In the genomic region with DNA sequence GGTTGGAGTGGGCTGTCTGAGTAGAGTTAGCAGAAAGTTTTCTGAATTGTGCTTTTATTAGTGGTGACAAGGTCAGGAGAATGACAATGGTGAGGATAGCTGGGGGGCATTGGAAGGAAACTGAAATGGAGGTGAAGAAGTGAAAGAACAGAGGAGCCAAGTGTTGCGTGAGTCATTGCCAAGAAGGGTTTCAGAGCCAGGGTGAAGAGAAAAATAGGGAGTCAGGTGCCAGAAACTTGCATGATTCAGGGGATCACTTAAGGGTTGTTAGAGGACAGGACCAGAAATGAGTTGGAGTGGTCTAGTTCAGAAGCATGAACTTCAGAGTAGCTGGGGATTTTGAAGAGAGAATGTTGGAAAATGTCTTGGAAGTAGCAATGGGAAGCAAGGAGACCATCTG, we compare ENCODE assay signal across 27 cellular contexts.
"Had no signal": no experiment of that assay in that cellular context is flagged by ENCODE, and none has a peak within 500 bp of the region (broad histone marks: within the 10 kb centered on the region; RNA-seq: fewer than 3 reads in every experiment).

No MANE protein-coding gene starts in this region.

- H3K27me3 ChIP-seq: adrenal gland, ascending aorta, esophagus squamous epithelium, right lobe of liver, vagina had no signal

- ATAC-seq: activated CD4-positive, CD25-positive, alpha-beta regulatory T cell treated with anti-CD3 and anti-CD28 coated beads, Interleukin-2, amount 50 U/mL, for 24 hours; activated CD8-positive, alpha-beta T cell treated with anti-CD3 and anti-CD28 coated beads, Interleukin-2, amount 10 ng/mL, durations not matched to agents 7 days and 5 days; left lobe of liver; lower lobe of right lung; right lobe of liver had no signal

- H3K27ac ChIP-seq: adrenal gland, ascending aorta, lower lobe of right lung, right lobe of liver, thoracic aorta, vagina, VCaP had no signal

- H3K9me3 ChIP-seq: adrenal gland, ascending aorta, esophagus squamous epithelium, lower lobe of right lung, right lobe of liver, thoracic aorta, vagina had no signal

- H3K4me3 Mint-ChIP-seq: activated CD4-positive, alpha-beta T cell treated with anti-CD3 and anti-CD28 coated beads, Interleukin-2, amount 10 ng/mL, durations not matched to agents 7 days and 5 days; activated CD8-positive, alpha-beta T cell treated with anti-CD3 and anti-CD28 coated beads, Interleukin-2, amount 10 ng/mL, durations not matched to agents 7 days and 5 days; activated naive CD8-positive, alpha-beta T cell; activated T-helper 1 cell treated with anti-CD3 and anti-CD28 coated beads, Interleukin-12 subunit alpha, Interleukin-12 subunit beta, Interleukin-2, Interleukin-4 antibody, amounts not matched to agents 30 ng/mL and 10 ng/mL and 1 ng/mL, durations not matched to agents 14 hours and 24 hours and 36 hours; naive B cell; T-helper 2 cell treated with Interferon-gamma antibody and Interleukin-4, amounts not matched to agents 5 μg/mL and 100 μg/mL, for 36 hours; type B pancreatic cell had no signal

- H3K4me1 Mint-ChIP-seq: activated CD4-positive, alpha-beta T cell treated with anti-CD3 and anti-CD28 coated beads, Interleukin-2, amount 10 ng/mL, durations not matched to agents 7 days and 5 days; naive B cell had no signal

- H3K36me3 Mint-ChIP-seq: naive B cell, type B pancreatic cell had no signal

- DNase-seq: activated CD4-positive, alpha-beta T cell treated with anti-CD3 and anti-CD28 coated beads, Interleukin-2, amount 10 ng/mL, durations not matched to agents 7 days and 5 days; activated CD8-positive, alpha-beta T cell treated with anti-CD3 and anti-CD28 coated beads, Interleukin-2, amount 10 ng/mL, durations not matched to agents 7 days and 5 days; activated gamma-delta T cell treated with Interleukin-2 at 50 U/mL for 16 hours; adrenal gland; cerebellar nuclear complex; esophagus squamous epithelium; foreskin melanocyte; lower lobe of right lung; naive B cell; nucleus accumbens; posterior cingulate gyrus; right lobe of liver; small intestine; stimulated activated CD4-positive, alpha-beta T cell treated with anti-CD3 and anti-CD28 coated beads, Interleukin-15, amount 100 ng/mL, for 24 hours; stimulated activated CD4-positive, alpha-beta T cell treated with anti-CD3 and anti-CD28 coated beads, Interleukin-2, amount 100 ng/mL, for 48 hours; stimulated activated naive CD4-positive, alpha-beta T cell had no signal

- H3K27me3 Mint-ChIP-seq: activated naive CD8-positive, alpha-beta T cell had no signal

- H3K4me3 ChIP-seq: adrenal gland, ascending aorta, coronary artery, esophagus squamous epithelium, lower lobe of right lung, right lobe of liver, thoracic aorta, vagina had no signal

- H3K27ac Mint-ChIP-seq: activated CD4-positive, alpha-beta T cell treated with anti-CD3 and anti-CD28 coated beads, Interleukin-2, amount 10 ng/mL, durations not matched to agents 7 days and 5 days; activated CD8-positive, alpha-beta T cell treated with anti-CD3 and anti-CD28 coated beads, Interleukin-2, amount 10 ng/mL, durations not matched to agents 7 days and 5 days; activated naive CD8-positive, alpha-beta T cell; activated T-helper 1 cell treated with anti-CD3 and anti-CD28 coated beads, Interleukin-12 subunit alpha, Interleukin-12 subunit beta, Interleukin-2, Interleukin-4 antibody, amounts not matched to agents 30 ng/mL and 10 ng/mL and 1 ng/mL, durations not matched to agents 14 hours and 24 hours and 36 hours; naive B cell; T-helper 2 cell treated with Interferon-gamma antibody and Interleukin-4, amounts not matched to agents 5 μg/mL and 100 μg/mL, for 36 hours; type B pancreatic cell had no signal

- H3K36me3 ChIP-seq: adrenal gland, ascending aorta, esophagus squamous epithelium, lower lobe of right lung, right lobe of liver, thoracic aorta, vagina had no signal

- H3K9me3 Mint-ChIP-seq: activated CD4-positive, alpha-beta T cell treated with anti-CD3 and anti-CD28 coated beads, Interleukin-2, amount 10 ng/mL, durations not matched to agents 7 days and 5 days; activated T-helper 1 cell treated with anti-CD3 and anti-CD28 coated beads, Interleukin-12 subunit alpha, Interleukin-12 subunit beta, Interleukin-2, Interleukin-4 antibody, amounts not matched to agents 30 ng/mL and 10 ng/mL and 1 ng/mL, durations not matched to agents 14 hours and 24 hours and 36 hours; T-helper 2 cell treated with Interferon-gamma antibody and Interleukin-4, amounts not matched to agents 5 μg/mL and 100 μg/mL, for 36 hours had no signal
